Comparison of ENCODE assay signal across 9 cellular contexts in the genomic region with DNA sequence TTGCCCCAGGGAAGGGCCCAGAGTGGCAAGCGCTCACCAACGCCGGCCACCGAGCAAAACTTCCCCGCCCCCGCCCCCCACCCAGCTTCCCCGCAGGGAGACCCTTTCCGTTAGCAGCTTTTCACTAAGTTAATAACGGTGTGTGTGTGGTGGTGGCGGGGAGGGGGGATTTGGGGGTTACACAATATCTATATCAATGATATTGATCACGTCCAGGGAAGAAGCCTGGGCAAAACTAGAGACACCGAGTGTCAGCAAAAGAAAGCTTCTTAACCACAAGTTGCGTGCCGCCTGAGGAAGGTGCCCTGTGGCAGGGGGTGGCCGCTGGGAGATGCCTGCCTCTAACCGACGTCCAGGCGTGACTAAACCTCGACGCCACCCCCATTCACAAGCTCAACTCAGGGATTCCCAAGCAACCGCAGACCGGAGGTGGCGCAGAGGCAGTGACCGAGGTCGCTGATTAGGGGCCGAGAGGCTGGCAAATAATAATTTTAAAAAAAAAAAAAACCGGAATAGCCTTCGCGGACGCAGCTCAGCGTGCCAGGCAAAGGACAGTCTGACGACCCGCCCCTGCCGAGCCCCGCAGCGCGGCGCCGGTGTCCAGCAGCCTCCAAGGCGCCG.
DNase-seq lines count a peak whose midpoint lies in the region; ATAC-seq and TF ChIP-seq lines count a peak whose summit lies in the region.
"Had no signal": no experiment of that assay in that cellular context is flagged by ENCODE, and none has a peak within 500 bp of the region (broad histone marks: within the 10 kb centered on the region; RNA-seq: fewer than 3 reads in every experiment).

No MANE protein-coding gene starts in this region.

- TF ChIP-seq RAD21 in Ishikawa (IDR thresholded peaks at IDR 0.05; ENCODE audit: low read depth), result no peak

- H3K4me1 Mint-ChIP-seq in activated CD4-positive, alpha-beta memory T cell treated with anti-CD3 and anti-CD28 coated beads, Interleukin-2, amount 10 ng/mL, durations not matched to agents 7 days and 5 days, result peaks cover 14% of the 10 kb centered on the region
- peaks cover 15 to 26% of the 10 kb centered on the region in 2 donors for H3K4me1 Mint-ChIP-seq in immature natural killer cell
- peaks cover 9% of the 10 kb centered on the region for H3K4me1 Mint-ChIP-seq in type B pancreatic cell (ENCODE audit: unreplicated experiment)

- no peak for TF ChIP-seq CTCF in type B pancreatic cell (conservative IDR thresholded peaks at IDR 0.05)

- CTCF ChIA-PET in activated CD4-positive, alpha-beta memory T cell treated with anti-CD3 and anti-CD28 coated beads, Interleukin-2, amount 10 ng/mL, durations not matched to agents 7 days and 5 days (lab: Charles Lee), result interaction anchor here (0.7 to 2.8 kb wide), 2 partner anchors 30 to 881 kb away, joined by 3 to 23 read pairs; no protein-coding TSS in a partner anchor

- H3K9me3 Mint-ChIP-seq in activated CD4-positive, alpha-beta memory T cell treated with anti-CD3 and anti-CD28 coated beads, Interleukin-2, amount 10 ng/mL, durations not matched to agents 7 days and 5 days, result no peaks in the 10 kb centered on the region
- peaks cover 7 to 43% (median 12%) of the 10 kb centered on the region in 6 donors for H3K9me3 Mint-ChIP-seq in immature natural killer cell
- H3K9me3 Mint-ChIP-seq in type B pancreatic cell, result no peaks in the 10 kb centered on the region

- POLR2A ChIA-PET in activated CD4-positive, alpha-beta memory T cell treated with anti-CD3 and anti-CD28 coated beads, Interleukin-2, amount 10 ng/mL, durations not matched to agents 7 days and 5 days (lab: Charles Lee), result interaction anchor here (0.6 kb wide), 2 partner anchors 15 to 31 kb away, joined by 3 read pairs; no protein-coding TSS in a partner anchor

- TF ChIP-seq EP300 in Ishikawa (IDR thresholded peaks at IDR 0.05; ENCODE audit: borderline replicate concordance), result no peak

- peak; percentile 55 for DNase-seq in NCI-H510A treated with DMSO at 0.1 percent for 48 hours (lab: John Stamatoyannopoulos, UW)
- DNase-seq in NCI-H510A (lab: John Stamatoyannopoulos, UW), result no peak
- DNase-seq in activated CD4-positive, alpha-beta memory T cell treated with anti-CD3 and anti-CD28 coated beads, Interleukin-2, amount 10 ng/mL, durations not matched to agents 7 days and 5 days, result no peak
- DNase-seq in immature natural killer cell, result no peak
- no peak for DNase-seq in type B pancreatic cell (ENCODE audit: extremely low spot score, unreplicated experiment)
- no peak for DNase-seq in left lobe of liver (ENCODE audit: low spot score)

- ATAC-seq in GM21723 (IDR thresholded peaks at IDR 0.05; ENCODE audit: unreplicated experiment), result peak; percentile 36
- ATAC-seq in left lobe of liver, result no peak

- H3K4me3 Mint-ChIP-seq in activated CD4-positive, alpha-beta memory T cell treated with anti-CD3 and anti-CD28 coated beads, Interleukin-2, amount 10 ng/mL, durations not matched to agents 7 days and 5 days, result peak overlapping the region; percentile 32
- H3K4me3 Mint-ChIP-seq in immature natural killer cell (peak overlapping the region; percentile 58 to 68 (median 61)), type B pancreatic cell (peak overlapping the region; percentile 81)

- peaks cover 2% of the 10 kb centered on the region for H3K36me3 Mint-ChIP-seq in activated CD4-positive, alpha-beta memory T cell treated with anti-CD3 and anti-CD28 coated beads, Interleukin-2, amount 10 ng/mL, durations not matched to agents 7 days and 5 days (ENCODE audit: low read depth)
- peaks cover 0 to 4% (median 0%) of the 10 kb centered on the region in 3 donors for H3K36me3 Mint-ChIP-seq in immature natural killer cell
- no peaks in the 10 kb centered on the region for H3K36me3 Mint-ChIP-seq in type B pancreatic cell

- H3K27me3 Mint-ChIP-seq in activated CD4-positive, alpha-beta memory T cell treated with anti-CD3 and anti-CD28 coated beads, Interleukin-2, amount 10 ng/mL, durations not matched to agents 7 days and 5 days, result peaks cover 68% of the 10 kb centered on the region
- H3K27me3 Mint-ChIP-seq in immature natural killer cell (ENCODE audit: low read depth in 3 of 3) (peaks cover 33 to 68% (median 51%) of the 10 kb centered on the region in 3 donors), type B pancreatic cell (peaks cover 85% of the 10 kb centered on the region)

- no peak overlapping the region for H3K27ac Mint-ChIP-seq in activated CD4-positive, alpha-beta memory T cell treated with anti-CD3 and anti-CD28 coated beads, Interleukin-2, amount 10 ng/mL, durations not matched to agents 7 days and 5 days
- H3K27ac Mint-ChIP-seq in immature natural killer cell (no peak overlapping the region), type B pancreatic cell (no peak overlapping the region)
- H3K27ac Mint-ChIP-seq: activated naive CD4-positive, alpha-beta T cell treated with anti-CD3 and anti-CD28 coated beads, Interleukin-2, amount 50 U/mL, for 24 hours had no signal

TF ChIP-seq in Ishikawa, 13 proteins besides CTCF, POLR2A, EP300 and RAD21:
- TF ChIP-seq NFIC (IDR thresholded peaks at IDR 0.05) (no peak), YY1 (IDR thresholded peaks at IDR 0.05; ENCODE audit: low read depth) (no peak), TAF1 (IDR thresholded peaks at IDR 0.05; ENCODE audit: low read depth) (peak; percentile 26; the same call in 1 of the 2 replicates)
- TF ChIP-seq, protein P1, sequence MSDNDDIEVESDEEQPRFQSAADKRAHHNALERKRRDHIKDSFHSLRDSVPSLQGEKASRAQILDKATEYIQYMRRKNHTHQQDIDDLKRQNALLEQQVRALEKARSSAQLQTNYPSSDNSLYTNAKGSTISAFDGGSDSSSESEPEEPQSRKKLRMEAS (IDR thresholded peaks at IDR 0.05), result 0 out of 2 replicates have a peak, but pooled peaks have one; percentile 10
